13 cellular contexts compared by ENCODE assay signal in genomic region chr19:46946090-46946489, GRCh38.
A peak's percentile ranks its signal among the peaks of the same experiment; 100 is the strongest.
DNase-seq lines count a peak whose midpoint lies in the region; ATAC-seq lines count a peak whose summit lies in the region.
"Had no signal": no experiment of that assay in that cellular context is flagged by ENCODE, and none has a peak within 500 bp of the region (broad histone marks: within the 10 kb centered on the region; RNA-seq: fewer than 3 reads in every experiment).

No MANE protein-coding gene starts in this region.

- H3K9me3 ChIP-seq in skeletal muscle tissue (ENCODE audit: control insufficient read depth in 3 of 3, low read length in 3 of 3): no peaks in the 10 kb centered on the region

- H3K4me3 ChIP-seq in ACC112 (ENCODE audit: low read depth, low read length): no peak overlapping the region
- peak overlapping the region in 1 of 3 donors; percentile 42 for H3K4me3 ChIP-seq in skeletal muscle tissue (ENCODE audit: low read length in 3 of 3)
- H3K4me3 ChIP-seq in H7 (ENCODE audit: insufficient read depth, low read depth, low read length): no peak overlapping the region

- H3K9ac ChIP-seq in skeletal muscle tissue (ENCODE audit: low read depth in 1 of 3, low read length in 3 of 3): peak overlapping the region in 1 of 3 donors; percentile 73

- no peak overlapping the region for H3K27ac Mint-ChIP-seq in activated T-helper 2 cell treated with anti-CD3 and anti-CD28 coated beads, Interferon-gamma antibody, Interleukin-2, Interleukin-4, amounts not matched to agents 10 μg/mL and 5 μg/mL and 100 μg/mL, durations not matched to agents 14 hours and 24 hours and 36 hours
- H3K27ac Mint-ChIP-seq: B cell had no signal

- H3K9me3 Mint-ChIP-seq in activated T-helper 2 cell treated with anti-CD3 and anti-CD28 coated beads, Interferon-gamma antibody, Interleukin-2, Interleukin-4, amounts not matched to agents 10 μg/mL and 5 μg/mL and 100 μg/mL, durations not matched to agents 14 hours and 24 hours and 36 hours: no peaks in the 10 kb centered on the region

- H3K27me3 ChIP-seq in ACC112 (ENCODE audit: insufficient read depth, low read length) (no peaks in the 10 kb centered on the region), skeletal muscle tissue (ENCODE audit: control insufficient read depth in 3 of 3, insufficient read depth in 3 of 3, low read length in 3 of 3) (no peaks in the 10 kb centered on the region), H7 (ENCODE audit: control insufficient read depth, insufficient read depth, low read length) (no peaks in the 10 kb centered on the region)

- DNase-seq in left colon: peak in 1 of 2 donors; percentile 61
- DNase-seq in H7: no peak
- DNase-seq in iPS-NIHi11 (ENCODE audit: low spot score): no peak
- no peak for DNase-seq in activated T-helper 2 cell treated with anti-CD3 and anti-CD28 coated beads, Interferon-gamma antibody, Interleukin-2, Interleukin-4, amounts not matched to agents 10 μg/mL and 5 μg/mL and 100 μg/mL, durations not matched to agents 14 hours and 24 hours and 36 hours (ENCODE audit: low spot score)
- DNase-seq: activated gamma-delta T cell, DND-41, NCI-H1092 treated with DMSO at 0.1 percent for 48 hours, NCI-H2171 treated with DMSO at 0.1 percent for 48 hours had no signal

- peaks cover 26% of the 10 kb centered on the region for H3K36me3 Mint-ChIP-seq in activated T-helper 2 cell treated with anti-CD3 and anti-CD28 coated beads, Interferon-gamma antibody, Interleukin-2, Interleukin-4, amounts not matched to agents 10 μg/mL and 5 μg/mL and 100 μg/mL, durations not matched to agents 14 hours and 24 hours and 36 hours (ENCODE audit: low read depth)

- H3K4me1 ChIP-seq in ACC112 (ENCODE audit: control insufficient read depth, insufficient read depth, low read length, unreplicated experiment) (peaks cover 59% of the 10 kb centered on the region), skeletal muscle tissue (ENCODE audit: control insufficient read depth in 3 of 3, insufficient read depth in 3 of 3, low read length in 3 of 3) (peaks cover 58 to 63% (median 63%) of the 10 kb centered on the region in 3 donors)

- intact Hi-C loops in left colon (cut with DNase I, micrococcal nuclease): no loop called here
- intact Hi-C loops in activated T-helper 2 cell treated with anti-CD3 and anti-CD28 coated beads, Interferon-gamma antibody, Interleukin-2, Interleukin-4, amounts not matched to agents 10 μg/mL and 5 μg/mL and 100 μg/mL, durations not matched to agents 14 hours and 24 hours and 36 hours (cut with micrococcal nuclease): no loop called here

- H3K36me3 ChIP-seq in ACC112 (ENCODE audit: insufficient read depth, low read length): no peaks in the 10 kb centered on the region
- peaks cover 0 to 2% (median 0%) of the 10 kb centered on the region in 3 donors for H3K36me3 ChIP-seq in skeletal muscle tissue (ENCODE audit: control insufficient read depth in 3 of 3, insufficient read depth in 3 of 3, low read length in 3 of 3)
- H3K36me3 ChIP-seq in H7 (replicated peaks; ENCODE audit: control insufficient read depth, insufficient read depth, low read length): no peaks in the 10 kb centered on the region; the same call in 1 of the 2 replicates

- peaks cover 32% of the 10 kb centered on the region for H3K79me2 ChIP-seq in ACC112 (ENCODE audit: control insufficient read depth, insufficient read depth, low read length, unreplicated experiment)

- peaks cover 24% of the 10 kb centered on the region for H3K4me1 Mint-ChIP-seq in activated T-helper 2 cell treated with anti-CD3 and anti-CD28 coated beads, Interferon-gamma antibody, Interleukin-2, Interleukin-4, amounts not matched to agents 10 μg/mL and 5 μg/mL and 100 μg/mL, durations not matched to agents 14 hours and 24 hours and 36 hours (ENCODE audit: low read depth)

- H3K27ac ChIP-seq in ACC112 (ENCODE audit: low read depth, low read length): peak overlapping the region; percentile 89
- peak overlapping the region; percentile 45 for H3K27ac ChIP-seq in adipose tissue (ENCODE audit: low read depth, low read length)
- peak overlapping the region; percentile 88 for H3K27ac ChIP-seq in skeletal muscle tissue (ENCODE audit: low read depth, low read length)

- H3K27me3 Mint-ChIP-seq in activated T-helper 2 cell treated with anti-CD3 and anti-CD28 coated beads, Interferon-gamma antibody, Interleukin-2, Interleukin-4, amounts not matched to agents 10 μg/mL and 5 μg/mL and 100 μg/mL, durations not matched to agents 14 hours and 24 hours and 36 hours (ENCODE audit: low read depth): no peaks in the 10 kb centered on the region
- H3K27me3 Mint-ChIP-seq: B cell had no signal

- H3K4me3 Mint-ChIP-seq in activated T-helper 2 cell treated with anti-CD3 and anti-CD28 coated beads, Interferon-gamma antibody, Interleukin-2, Interleukin-4, amounts not matched to agents 10 μg/mL and 5 μg/mL and 100 μg/mL, durations not matched to agents 14 hours and 24 hours and 36 hours (ENCODE audit: low read depth): no peak overlapping the region
- H3K4me3 Mint-ChIP-seq: B cell had no signal

- peak; percentile 81 for ATAC-seq in left colon
- no peak for ATAC-seq in esophagus mucosa

- 78 to 93% (median 82%) methylated on average over 4 of the region's 4 CpGs for WGBS in adipose tissue, 3 donors

- H2AFZ ChIP-seq in ACC112 (ENCODE audit: low read length, unreplicated experiment): no peak overlapping the region
